4 cellular contexts compared by ENCODE assay signal in genomic region chr3:75507956-75508355, GRCh38.
DNase-seq lines count a peak whose midpoint lies in the region; ATAC-seq, FAIRE-seq and TF ChIP-seq lines count a peak whose summit lies in the region.
"Not testable (repeated sequence)": the region's sequence is repeated elsewhere in the genome, so short reads cannot be mapped to it uniquely, and the experiment has no call there.

No MANE protein-coding gene starts in this region.

- not testable (repeated sequence) for H3K56ac ChIP-seq in mesendoderm (ENCODE audit: low read length)

- H3K4me3 ChIP-seq in K562; esophagus muscularis mucosa; mesendoderm (ENCODE audit: low read length): not testable (repeated sequence)
- H3K4me3 ChIP-seq in endodermal cell (ENCODE audit: low read length) = peak overlapping the region; percentile 75

- not testable (repeated sequence) for H3K23ac ChIP-seq in mesendoderm (ENCODE audit: low read length)

- not testable (repeated sequence) for H3K79me2 ChIP-seq in K562 (ENCODE audit: control insufficient read depth, insufficient read depth, low read length); mesendoderm (ENCODE audit: control insufficient read depth, insufficient read depth, low read length)

- H3K36me3 ChIP-seq in K562 (ENCODE audit: control insufficient read depth, insufficient read depth, low read length); esophagus muscularis mucosa; mesendoderm (ENCODE audit: control insufficient read depth, insufficient read depth, low read length): not testable (repeated sequence)
- H3K36me3 ChIP-seq in endodermal cell (ENCODE audit: control insufficient read depth, insufficient read depth, low read length) = peaks cover 20% of the 10 kb centered on the region

- ATAC-seq in K562 = not testable (repeated sequence)

- peak overlapping the region; percentile 60 for H3K18ac ChIP-seq in mesendoderm (ENCODE audit: low read length)

- POLR2A ChIA-PET in K562 (lab: Yijun Ruan, JAX) = not testable (repeated sequence)

- not testable (repeated sequence) for BruUV-seq in K562 (replicated peaks; lab: Mats Ljungman, UMichigan)

- not testable (repeated sequence) for H3K27me3 ChIP-seq in K562 (ENCODE audit: control insufficient read depth in 2 of 2, insufficient read depth in 2 of 2, low read length in 2 of 2); endodermal cell (ENCODE audit: control insufficient read depth, insufficient read depth, low read length, poor library complexity, severe bottlenecking); esophagus muscularis mucosa; mesendoderm (ENCODE audit: insufficient read depth, low read length, poor library complexity)

- not testable (repeated sequence) for H3K9me1 ChIP-seq in K562 (ENCODE audit: control insufficient read depth, insufficient read depth, low read length)

- not testable (repeated sequence) for H3K9ac ChIP-seq in K562 (ENCODE audit: insufficient read depth in 1 of 2, low read depth in 2 of 2, low read length in 2 of 2); endodermal cell (ENCODE audit: extremely low read depth, low read length, poor library complexity, severe bottlenecking); mesendoderm (ENCODE audit: low read length)

- CTCF ChIA-PET in K562 (lab: Yijun Ruan, JAX; ENCODE audit: low intra/inter-chr PET ratio) = not testable (repeated sequence)

- not testable (repeated sequence) for H4K20me1 ChIP-seq in K562 (replicated peaks; ENCODE audit: control insufficient read depth, insufficient read depth, low read length)

- not testable (repeated sequence) for FAIRE-seq in K562 (lab: Jason Lieb, UNC)

- 28% methylated on average over 2 of the region's 2 CpGs for WGBS in K562 (ENCODE audit: insufficient coverage, low coverage, missing lambda C conversion rate)
- 87% methylated on average over 2 of the region's 2 CpGs; no CpG with 5 or more reads in 1 of the 2 experiments for WGBS in endodermal cell (ENCODE audit: insufficient coverage in 1 of 2, insufficient read length in 1 of 2), 2 experiments
- 100% methylated on average over 2 of the region's 2 CpGs for WGBS in esophagus muscularis mucosa
- no CpG with 5 or more reads among the region's 2 CpGs for WGBS in mesendoderm (ENCODE audit: extremely low coverage, insufficient coverage, low lambda C conversion rate)

- H3K4me2 ChIP-seq in K562 (ENCODE audit: insufficient read depth, low read length); mesendoderm (ENCODE audit: low read length): not testable (repeated sequence)

- not testable (repeated sequence) for DNase-seq in K562 (ENCODE audit: extremely low read depth in 1 of 4, low spot score in 3 of 4); endodermal cell; mesendoderm
- peak; percentile 3 for DNase-seq in esophagus muscularis mucosa (ENCODE audit: extremely low spot score)

- in situ Hi-C loops in K562 (cut with MboI) = not testable (repeated sequence)

- H3K36me3 Mint-ChIP-seq in endodermal cell (ENCODE audit: low read depth) = peaks cover 53% of the 10 kb centered on the region

- peaks cover 94% of the 10 kb centered on the region for H3K9me3 Mint-ChIP-seq in endodermal cell

- not testable (repeated sequence) for TF ChIP-seq RAD21 in K562 (CRISPR knock-in tag; conservative IDR thresholded peaks at IDR 0.05 in 1 of 2, IDR thresholded peaks at IDR 0.05 in 1 of 2)

- TF ChIP-seq CTCF in K562 (IDR thresholded peaks at IDR 0.05 in 2 of 3, conservative IDR thresholded peaks at IDR 0.05 in 1 of 3; ENCODE audit: insufficient read depth in 2 of 3, low read depth in 1 of 3, low read length in 3 of 3); endodermal cell (conservative IDR thresholded peaks at IDR 0.05); esophagus muscularis mucosa (IDR thresholded peaks at IDR 0.05): not testable (repeated sequence)

- H3K4me1 ChIP-seq in K562 (replicated peaks in 1 of 2; ENCODE audit: control insufficient read depth in 2 of 2, insufficient read depth in 2 of 2, low read length in 2 of 2); endodermal cell (ENCODE audit: control insufficient read depth, insufficient read depth, low read length); esophagus muscularis mucosa; mesendoderm (ENCODE audit: control insufficient read depth, low read depth, low read length): not testable (repeated sequence)

- H3K27me3 Mint-ChIP-seq in endodermal cell (ENCODE audit: insufficient read depth) = not testable (repeated sequence)

- not testable (repeated sequence) for H2AFZ ChIP-seq in K562 (ENCODE audit: low read depth, low read length)

- H3K9me3 ChIP-seq in K562 (replicated peaks; ENCODE audit: control insufficient read depth, insufficient read depth, low read depth, low read length) = not testable (repeated sequence)
- H3K9me3 ChIP-seq in endodermal cell (ENCODE audit: control insufficient read depth, low read length) = peaks cover 97% of the 10 kb centered on the region
- peaks cover 0 to 21% (median 8%) of the 10 kb centered on the region in 4 donors for H3K9me3 ChIP-seq in esophagus muscularis mucosa

- not testable (repeated sequence) for H4K5ac ChIP-seq in mesendoderm (ENCODE audit: low read length)

- H3K27ac Mint-ChIP-seq in endodermal cell = not testable (repeated sequence)

- H3K27ac ChIP-seq in K562 (ENCODE audit: extremely low read depth, low read depth, low read length); endodermal cell (ENCODE audit: low read depth, low read length); esophagus muscularis mucosa (replicated peaks in 1 of 4); mesendoderm (ENCODE audit: low read depth, low read length): not testable (repeated sequence)

- H3K4ac ChIP-seq in mesendoderm (ENCODE audit: low read depth, low read length) = peak overlapping the region; percentile 37

- H3K4me3 Mint-ChIP-seq in endodermal cell = not testable (repeated sequence)

- H2BK120ac ChIP-seq in mesendoderm (ENCODE audit: low read depth, low read length) = not testable (repeated sequence)

- H3K79me1 ChIP-seq in mesendoderm (ENCODE audit: low read length) = not testable (repeated sequence)

- H4K8ac ChIP-seq in mesendoderm (ENCODE audit: low read depth, low read length) = not testable (repeated sequence)

- peaks cover 12% of the 10 kb centered on the region for H3K4me1 Mint-ChIP-seq in endodermal cell

- intact Hi-C loops in K562 (cut with micrococcal nuclease); esophagus muscularis mucosa (cut with DNase I): not testable (repeated sequence)

- TF ChIP-seq EP300 in K562 (IDR thresholded peaks at IDR 0.05; ENCODE audit: low read length); esophagus muscularis mucosa (IDR thresholded peaks at IDR 0.05): not testable (repeated sequence)

- not testable (repeated sequence) for TF ChIP-seq POLR2A in K562 (conservative IDR thresholded peaks at IDR 0.05); esophagus muscularis mucosa (IDR thresholded peaks at IDR 0.05; ENCODE audit: low read depth)

- not testable (repeated sequence) for H2BK15ac ChIP-seq in mesendoderm (replicated peaks; ENCODE audit: low read depth)

- H2BK5ac ChIP-seq in mesendoderm (ENCODE audit: low read length) = peak overlapping the region; percentile 5

- H2AK5ac ChIP-seq in mesendoderm (ENCODE audit: low read length) = not testable (repeated sequence)
